1 cellular context compared by ENCODE assay signal in the genomic region with DNA sequence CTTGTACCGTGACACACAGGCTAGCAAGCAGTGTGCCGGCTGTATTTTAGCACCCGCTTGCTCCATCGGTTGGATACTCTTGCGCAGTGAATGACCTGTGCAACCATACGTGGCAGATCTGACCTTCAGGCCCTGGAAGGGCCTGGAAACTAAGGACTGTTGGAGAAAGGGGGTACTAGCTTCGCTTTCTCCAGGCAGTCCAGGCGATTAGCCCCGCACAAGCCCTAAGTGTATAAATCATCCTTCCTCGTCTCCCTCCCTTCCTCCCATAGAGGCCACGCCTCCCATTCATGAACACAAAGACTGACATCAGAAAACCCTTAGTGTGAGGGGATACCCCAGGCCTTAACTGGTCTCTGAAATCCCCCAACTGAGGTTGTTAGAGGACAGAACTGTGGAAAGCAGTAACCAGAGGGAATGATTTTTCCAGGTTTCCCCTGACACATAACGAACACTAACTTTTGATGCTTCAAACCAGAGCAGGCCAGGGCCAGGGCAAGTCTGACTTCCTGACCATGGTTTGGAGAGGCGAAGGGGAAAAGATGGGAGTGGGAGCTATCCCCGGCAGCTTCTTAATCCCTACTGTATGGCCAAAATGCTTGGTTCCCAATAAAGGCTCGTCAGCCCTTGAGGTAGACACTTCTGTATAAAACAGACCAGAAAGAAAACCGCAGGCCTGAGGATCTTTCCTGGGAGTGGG.
TF ChIP-seq lines count a peak whose summit lies in the region.

No MANE protein-coding gene starts in this region.

TF ChIP-seq in IMR-90, 13 proteins besides CTCF, POLR2A, EP300 and RAD21:
- TF ChIP-seq, protein P1, sequence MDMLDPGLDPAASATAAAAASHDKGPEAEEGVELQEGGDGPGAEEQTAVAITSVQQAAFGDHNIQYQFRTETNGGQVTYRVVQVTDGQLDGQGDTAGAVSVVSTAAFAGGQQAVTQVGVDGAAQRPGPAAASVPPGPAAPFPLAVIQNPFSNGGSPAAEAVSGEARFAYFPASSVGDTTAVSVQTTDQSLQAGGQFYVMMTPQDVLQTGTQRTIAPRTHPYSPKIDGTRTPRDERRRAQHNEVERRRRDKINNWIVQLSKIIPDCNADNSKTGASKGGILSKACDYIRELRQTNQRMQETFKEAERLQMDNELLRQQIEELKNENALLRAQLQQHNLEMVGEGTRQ (IDR thresholded peaks at IDR 0.05; ENCODE audit: low read depth, low read length), result no peak
- no peak for TF ChIP-seq MXI1 (IDR thresholded peaks at IDR 0.05; ENCODE audit: borderline replicate concordance, low read depth, low read length)
- no peak for TF ChIP-seq NFE2L2 (IDR thresholded peaks at IDR 0.05; ENCODE audit: low read depth, low read length)
- no peak for TF ChIP-seq RCOR1 (IDR thresholded peaks at IDR 0.05; ENCODE audit: insufficient replicate concordance, low read length)
- no peak for TF ChIP-seq RFX5 (IDR thresholded peaks at IDR 0.05; ENCODE audit: low read depth, low read length)
- TF ChIP-seq FOS (IDR thresholded peaks at IDR 0.05; ENCODE audit: low read depth, low read length), result no peak
- no peak for TF ChIP-seq SMC3 (IDR thresholded peaks at IDR 0.05; ENCODE audit: low read depth, low read length)
- TF ChIP-seq, protein P2, sequence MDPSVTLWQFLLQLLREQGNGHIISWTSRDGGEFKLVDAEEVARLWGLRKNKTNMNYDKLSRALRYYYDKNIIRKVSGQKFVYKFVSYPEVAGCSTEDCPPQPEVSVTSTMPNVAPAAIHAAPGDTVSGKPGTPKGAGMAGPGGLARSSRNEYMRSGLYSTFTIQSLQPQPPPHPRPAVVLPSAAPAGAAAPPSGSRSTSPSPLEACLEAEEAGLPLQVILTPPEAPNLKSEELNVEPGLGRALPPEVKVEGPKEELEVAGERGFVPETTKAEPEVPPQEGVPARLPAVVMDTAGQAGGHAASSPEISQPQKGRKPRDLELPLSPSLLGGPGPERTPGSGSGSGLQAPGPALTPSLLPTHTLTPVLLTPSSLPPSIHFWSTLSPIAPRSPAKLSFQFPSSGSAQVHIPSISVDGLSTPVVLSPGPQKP (IDR thresholded peaks at IDR 0.05; ENCODE audit: borderline replicate concordance, low read depth, low read length), result no peak
